In genomic region chr16:72487283-72487682, GRCh38 we compare ENCODE assay signal across 8 cellular contexts.
"Had no signal": no experiment of that assay in that cellular context is flagged by ENCODE, and none has a peak within 500 bp of the region (broad histone marks: within the 10 kb centered on the region; RNA-seq: fewer than 3 reads in every experiment).

No MANE protein-coding gene starts in this region.

- FAIRE-seq: H1, H54 had no signal

- H3K4me2 ChIP-seq: GM23338 had no signal

- DNase-seq: H9, HCEC 1CT, HFFc6, KG1 had no signal

- H2AFZ ChIP-seq: GM23338 had no signal

- H3K4me3 ChIP-seq: GM23338 had no signal

- ATAC-seq: GM23338 had no signal

- H3K27ac ChIP-seq: HL-60 had no signal
